In the genomic region with DNA sequence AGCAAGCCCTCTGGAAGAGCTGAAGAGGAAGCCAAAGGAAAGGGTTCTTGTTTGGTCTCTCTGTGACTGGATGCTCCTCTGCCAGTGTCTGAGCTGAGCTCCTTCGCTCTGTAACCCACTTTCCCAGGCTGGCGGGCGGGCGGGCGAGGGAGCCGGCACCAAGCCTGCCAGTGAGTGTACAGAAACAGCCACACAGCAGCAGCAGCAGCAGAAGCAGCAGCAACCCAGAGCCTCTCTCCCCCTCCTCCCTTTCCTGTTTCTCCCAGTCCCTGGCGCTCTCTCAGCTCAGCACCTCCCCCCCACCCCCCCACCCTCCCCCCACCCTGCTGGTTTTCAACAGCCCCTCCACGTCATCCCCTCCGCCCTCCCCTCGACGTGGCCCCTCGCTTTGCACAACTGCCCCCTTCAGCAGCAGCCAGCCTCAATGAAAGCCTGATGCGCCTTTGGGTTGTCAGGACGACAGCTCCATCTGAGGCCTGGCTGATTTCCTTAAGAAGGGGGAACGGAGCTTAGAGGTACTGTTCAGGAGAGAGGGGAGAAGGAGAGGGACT, we compare ENCODE assay signal across 8 cellular contexts.
DNase-seq lines count a peak whose midpoint lies in the region; ATAC-seq and TF ChIP-seq lines count a peak whose summit lies in the region.

A gene (minus strand): TSS at position 197 of the 551 bp plus-strand sequence.

- H3K4me1 ChIP-seq in iPS-20b (ENCODE audit: insufficient read depth, low read length), result peaks cover 23% of the 10 kb centered on the region

- no peaks in the 10 kb centered on the region for H3K9me3 ChIP-seq in iPS-20b (ENCODE audit: insufficient read depth, low read depth, low read length)

- TF ChIP-seq CTCF in astrocyte of the cerebellum (IDR thresholded peaks at IDR 0.05; ENCODE audit: low read depth, low read length, missing control alignments), result no peak

- H3K27me3 ChIP-seq in iPS-20b (ENCODE audit: insufficient read depth, low read length), result peaks cover 17% of the 10 kb centered on the region

- H3K27ac ChIP-seq in iPS-20b (ENCODE audit: low read length), result no peak within 1 kb of the TSS
- H3K27ac ChIP-seq in substantia nigra (ENCODE audit: low read depth, low read length, poor library complexity, severe bottlenecking), result peak within 1 kb of the TSS; percentile 89

- no peak for ATAC-seq in GM21717 (IDR thresholded peaks at IDR 0.05; ENCODE audit: unreplicated experiment)

- in situ Hi-C loops in astrocyte of the cerebellum (cut with HindIII; ENCODE audit: low sequenced_read_pairs), result no loop called here

- H3K9ac ChIP-seq in iPS-20b (ENCODE audit: low read depth, low read length), result peak within 1 kb of the TSS; percentile 72; the same call in 1 of the 2 replicates

- H3K4me3 ChIP-seq in astrocyte of the cerebellum (ENCODE audit: low read depth, low read length) (peak within 1 kb of the TSS; percentile 67), iPS-20b (ENCODE audit: low read length) (peak within 1 kb of the TSS; percentile 85)

- no peaks in the 10 kb centered on the region for H3K36me3 ChIP-seq in iPS-20b (ENCODE audit: insufficient read depth, low read depth, low read length)

- peak; percentile 25 for DNase-seq in NCI-H1105 (lab: John Stamatoyannopoulos, UW)
- no peak for DNase-seq in astrocyte of the cerebellum (ENCODE audit: low read depth)
- peak; percentile 26 to 92 (median 76) for DNase-seq in substantia nigra (lab: John Stamatoyannopoulos, UW)
- no peak for DNase-seq in OCI-M1 (lab: John Stamatoyannopoulos, UW)
- DNase-seq in SKM-1 treated with dmso at 0.1 percent for 144 hours (lab: John Stamatoyannopoulos, UW; ENCODE audit: unreplicated experiment), result no peak
- no peak for DNase-seq in activated naive CD4-positive, alpha-beta T cell treated with anti-CD3 and anti-CD28 coated beads, Interleukin-2, amount 50 U/mL, for 16 hours

Comparison
In these comparisons a context has a peak if more than half of its experiments do, and no peak if none do; other contexts are left out.
1. DNase-seq: peak in NCI-H1105 (single experiment) and substantia nigra (49 of 49); none in astrocyte of the cerebellum (single experiment), OCI-M1 (single experiment), SKM-1 treated with dmso at 0.1 percent for 144 hours (single experiment) and activated naive CD4-positive, alpha-beta T cell treated with anti-CD3 and anti-CD28 coated beads, Interleukin-2, amount 50 U/mL, for 16 hours (single experiment).